29 cellular contexts compared by ENCODE assay signal in the genomic region with DNA sequence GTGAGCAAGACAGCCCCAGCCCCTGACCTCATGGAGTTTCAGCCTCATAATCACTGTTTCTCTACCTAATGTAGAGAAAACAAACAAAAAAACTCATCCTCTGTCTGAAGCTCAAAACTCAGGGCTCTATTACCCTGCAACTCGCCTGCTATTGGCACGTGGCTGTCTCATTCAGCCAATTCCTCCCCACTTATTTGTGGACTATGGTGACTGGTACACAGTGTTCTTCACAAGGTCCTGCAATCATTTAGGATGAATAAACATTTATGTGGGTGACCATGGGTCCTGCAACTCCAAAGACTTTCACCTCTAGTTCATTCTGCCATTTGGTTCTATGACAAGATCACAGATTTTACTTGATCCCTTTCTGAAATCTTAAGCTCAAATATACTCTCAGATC. TPM values are rescaled to one million over a fixed set of nuclear protein-coding genes. Genes with fewer than 3 reads are reported as not detected.
DNase-seq lines count a peak whose midpoint lies in the region; ATAC-seq and TF ChIP-seq lines count a peak whose summit lies in the region.
"Had no signal": no experiment of that assay in that cellular context is flagged by ENCODE, and none has a peak within 500 bp of the region (broad histone marks: within the 10 kb centered on the region; RNA-seq: fewer than 3 reads in every experiment).

No MANE protein-coding gene starts in this region.

- POLR2A ChIA-PET in activated CD8-positive, alpha-beta T cell treated with anti-CD3 and anti-CD28 coated beads for 36 hours (lab: Charles Lee): interaction anchor here (1.5 to 1.8 kb wide), 2 partner anchors 18 to 288 kb away, joined by 3 to 5 read pairs; partner anchors contain the start of gene NFKBIA
- POLR2A ChIA-PET in A673 (lab: Charles Lee; ENCODE audit: low non-redundant PET): interaction anchor here (0.6 kb wide), 1 partner anchor 301 kb away, joined by 3 read pairs; no protein-coding TSS in a partner anchor

- peaks cover 33 to 41% of the 10 kb centered on the region in 2 experiments for H3K4me1 ChIP-seq in neutrophil (ENCODE audit: control insufficient read depth in 1 of 2, insufficient read depth in 1 of 2, low read depth in 1 of 2, low read length in 1 of 2)
- no peaks in the 10 kb centered on the region for H3K4me1 ChIP-seq in A673 (ENCODE audit: insufficient read depth, low read length, poor library complexity, severe bottlenecking)
- H3K4me1 ChIP-seq in right cardiac atrium (ENCODE audit: control insufficient read depth, insufficient read depth, low read length): no peaks in the 10 kb centered on the region
- H3K4me1 ChIP-seq: parathyroid adenoma, Peyer's patch, SJCRH30 had no signal

- TF ChIP-seq CTCF in activated CD8-positive, alpha-beta T cell treated with anti-CD3 and anti-CD28 coated beads for 36 hours (IDR thresholded peaks at IDR 0.05): no peak
- TF ChIP-seq CTCF in neutrophil (IDR thresholded peaks at IDR 0.05): no peak
- TF ChIP-seq CTCF in A673 (conservative IDR thresholded peaks at IDR 0.05; ENCODE audit: low read depth, low read length): no peak

- H3K27ac Mint-ChIP-seq in activated T-cell treated with anti-CD3 and anti-CD28 coated beads, Interleukin-2, amount 50 U/mL, for 24 hours: peak overlapping the region; percentile 73
- H3K27ac Mint-ChIP-seq in activated CD8-positive, alpha-beta T cell treated with anti-CD3 and anti-CD28 coated beads for 36 hours: peak overlapping the region; percentile 71
- H3K27ac Mint-ChIP-seq: H9 had no signal

- H3K27me3 ChIP-seq in neutrophil (no peaks in the 10 kb centered on the region), A673 (replicated peaks; ENCODE audit: insufficient read depth, low read depth, low read length, poor library complexity) (no peaks in the 10 kb centered on the region), right cardiac atrium (ENCODE audit: control insufficient read depth, insufficient read depth) (no peaks in the 10 kb centered on the region)
- H3K27me3 ChIP-seq: BLaER1 treated with 17β-estradiol and CSF1 and Interleukin-3, amounts not matched to agents 10 nM and 100 nM; gastrocnemius medialis; Peyer's patch; SJCRH30 had no signal

- H3K36me3 Mint-ChIP-seq in activated T-cell treated with anti-CD3 and anti-CD28 coated beads, Interleukin-2, amount 50 U/mL, for 24 hours (ENCODE audit: low read depth): peaks cover 90% of the 10 kb centered on the region
- H3K36me3 Mint-ChIP-seq in activated CD8-positive, alpha-beta T cell treated with anti-CD3 and anti-CD28 coated beads for 36 hours (ENCODE audit: low read depth): peaks cover 41% of the 10 kb centered on the region

- peaks cover 42% of the 10 kb centered on the region for H3K4me1 Mint-ChIP-seq in activated T-cell treated with anti-CD3 and anti-CD28 coated beads, Interleukin-2, amount 50 U/mL, for 24 hours (ENCODE audit: low read depth)
- H3K4me1 Mint-ChIP-seq in activated CD8-positive, alpha-beta T cell treated with anti-CD3 and anti-CD28 coated beads for 36 hours (ENCODE audit: low read depth): peaks cover 43% of the 10 kb centered on the region

- H3K27ac ChIP-seq in neutrophil (peak overlapping the region; percentile 68), A673 (ENCODE audit: low read depth, low read length, poor library complexity, severe bottlenecking) (no peak overlapping the region), right cardiac atrium (ENCODE audit: low read length) (no peak overlapping the region)
- H3K27ac ChIP-seq: BLaER1 treated with 17β-estradiol and CSF1 and Interleukin-3, amounts not matched to agents 10 nM and 100 nM; parathyroid adenoma; Peyer's patch; SJCRH30 had no signal

- no peak overlapping the region for H3K4me3 Mint-ChIP-seq in activated T-cell treated with anti-CD3 and anti-CD28 coated beads, Interleukin-2, amount 50 U/mL, for 24 hours
- H3K4me3 Mint-ChIP-seq in activated CD8-positive, alpha-beta T cell treated with anti-CD3 and anti-CD28 coated beads for 36 hours: no peak overlapping the region
- H3K4me3 Mint-ChIP-seq: H9 had no signal

- H3K9me3 Mint-ChIP-seq in activated T-cell treated with anti-CD3 and anti-CD28 coated beads, Interleukin-2, amount 50 U/mL, for 24 hours: no peaks in the 10 kb centered on the region
- no peaks in the 10 kb centered on the region for H3K9me3 Mint-ChIP-seq in activated CD8-positive, alpha-beta T cell treated with anti-CD3 and anti-CD28 coated beads for 36 hours

- WGBS in right cardiac atrium: 93% methylated on average over 2 of the region's 2 CpGs

- H3K4me3 ChIP-seq in neutrophil (ENCODE audit: low read depth in 1 of 2, low read length in 1 of 2): no peak overlapping the region
- no peak overlapping the region for H3K4me3 ChIP-seq in A673 (ENCODE audit: low read depth, low read length, poor library complexity, severe bottlenecking)
- no peak overlapping the region for H3K4me3 ChIP-seq in right cardiac atrium (ENCODE audit: low read length)
- H3K4me3 ChIP-seq: BLaER1 treated with 17β-estradiol and CSF1 and Interleukin-3, amounts not matched to agents 10 nM and 100 nM; gastrocnemius medialis; Peyer's patch; SJCRH30 had no signal

- CTCF ChIA-PET in activated CD8-positive, alpha-beta T cell treated with anti-CD3 and anti-CD28 coated beads for 36 hours (lab: Charles Lee): interaction anchor here (0.6 kb wide), 1 partner anchor 679 kb away, joined by 3 read pairs; no protein-coding TSS in a partner anchor
- CTCF ChIA-PET in A673 (lab: Charles Lee): no interaction called here

- H3K27me3 Mint-ChIP-seq in activated T-cell treated with anti-CD3 and anti-CD28 coated beads, Interleukin-2, amount 50 U/mL, for 24 hours: no peaks in the 10 kb centered on the region
- no peaks in the 10 kb centered on the region for H3K27me3 Mint-ChIP-seq in activated CD8-positive, alpha-beta T cell treated with anti-CD3 and anti-CD28 coated beads for 36 hours
- H3K27me3 Mint-ChIP-seq: naive B cell had no signal

- no peak for ATAC-seq in activated CD8-positive, alpha-beta T cell treated with anti-CD3 and anti-CD28 coated beads for 36 hours
- no peak for ATAC-seq in right cardiac atrium
- ATAC-seq: esophagus mucosa, gastrocnemius medialis, sciatic nerve had no signal

- in situ Hi-C loops in G401 (cut with HindIII; ENCODE audit: low sequenced_read_pairs): no loop called here

- no peaks in the 10 kb centered on the region for H3K9me3 ChIP-seq in neutrophil
- H3K9me3 ChIP-seq in A673 (ENCODE audit: low read depth, low read length, poor library complexity, severe bottlenecking): peaks cover under 1% of the 10 kb centered on the region
- no peaks in the 10 kb centered on the region for H3K9me3 ChIP-seq in right cardiac atrium (ENCODE audit: control insufficient read depth, low read length)
- H3K9me3 ChIP-seq: gastrocnemius medialis, Peyer's patch, SJCRH30 had no signal

- peaks cover 58% of the 10 kb centered on the region for H3K36me3 ChIP-seq in neutrophil
- peaks cover 8% of the 10 kb centered on the region for H3K36me3 ChIP-seq in A673 (ENCODE audit: insufficient read depth, low read length, poor library complexity, severe bottlenecking)

- DNase-seq in activated T-cell treated with anti-CD3 and anti-CD28 coated beads, Interleukin-2, amount 50 U/mL, for 24 hours: no peak
- no peak for DNase-seq in activated T-cell treated with anti-CD3 and anti-CD28 coated beads, Interleukin-2, amount 50 U/mL, for 48 hours
- no peak for DNase-seq in activated CD8-positive, alpha-beta T cell treated with anti-CD3 and anti-CD28 coated beads for 36 hours
- peak; percentile 47 for DNase-seq in iris pigment epithelial cell (ENCODE audit: low read depth)
- no peak for DNase-seq in A673 (ENCODE audit: low spot score)
- DNase-seq in right cardiac atrium: no peak
- DNase-seq in G401 (ENCODE audit: low spot score): no peak
- DNase-seq: activated CD4-positive, alpha-beta T cell treated with anti-CD3 and anti-CD28 coated beads for 48 hours; activated naive CD4-positive, alpha-beta T cell treated with anti-CD3 and anti-CD28 coated beads, Interleukin-2, amount 50 U/mL, for 16 hours; central memory CD4-positive, alpha-beta T cell; DMS 273 treated with DMSO at 0.1 percent for 48 hours; effector CD4-positive, alpha-beta T cell; gastrocnemius medialis; H9; KG1; kidney; naive B cell; NCI-H146; NCI-H524; NK-92 treated with Interleukin-12 subunit alpha and Interleukin-12 subunit beta, amount 100 ng/mL, for 24 hours; Peyer's patch; SJCRH30; stimulated activated CD4-positive, alpha-beta T cell treated with anti-CD3 and anti-CD28 coated beads, Interleukin-15, amount 100 ng/mL, for 24 hours; stimulated activated CD8-positive, alpha-beta memory T cell treated with anti-CD3 and anti-CD28 coated beads, Interleukin-4, amount 100 ng/mL, for 48 hours had no signal

- intact Hi-C loops in activated CD8-positive, alpha-beta T cell treated with anti-CD3 and anti-CD28 coated beads for 36 hours (cut with micrococcal nuclease): no loop called here
- intact Hi-C loops in A673 (cut with micrococcal nuclease; ENCODE audit: unreplicated experiment): no loop called here
- intact Hi-C loops in right cardiac atrium (cut with DNase I): no loop called here

- no TSS peak for BruUV-seq in A673 (replicated peaks; lab: Mats Ljungman, UMichigan)

RNA-seq across cellular contexts. Expression of gene PPP2R3C, which starts 4.7 kb away (rescaled TPM):
- total RNA-seq in activated CD8-positive, alpha-beta T cell treated with anti-CD3 and anti-CD28 coated beads for 36 hours: 10 to 100 TPM; 38.2 to 40.7 TPM
- total RNA-seq in A673 (2021): 50.5 and 56.2 TPM in 2 replicates
- 10 to 100 TPM; 22.6 to 29.5 (median 28.3) TPM for total RNA-seq in right cardiac atrium
- 23.1 TPM for polyA plus RNA-seq in right cardiac atrium
- 24.2 and 36.6 TPM in 2 replicates for total RNA-seq in G401 (2014; rRNA removed; shearing (Covaris generic))

RNA-seq across cellular contexts. Expression of gene PRORP, which starts 5.2 kb away (rescaled TPM):
- 10 to 100 TPM; 30.6 to 34.4 TPM for total RNA-seq in activated CD8-positive, alpha-beta T cell treated with anti-CD3 and anti-CD28 coated beads for 36 hours
- total RNA-seq in A673 (2021) (41.5 and 46.5 TPM in 2 replicates), right cardiac atrium (10 to 100 TPM; 13.8 to 19.6 (median 17.9) TPM)
- polyA plus RNA-seq in right cardiac atrium: 14.0 TPM
- total RNA-seq in G401 (2014; rRNA removed; shearing (Covaris generic)): 56.7 and 71.5 TPM in 2 replicates
